In genomic region chr2:177629357-177630000, GRCh38 we compare ENCODE assay signal across 14 cellular contexts.
DNase-seq lines count a peak whose midpoint lies in the region; ATAC-seq and TF ChIP-seq lines count a peak whose summit lies in the region.
"Had no signal": no experiment of that assay in that cellular context is flagged by ENCODE, and none has a peak within 500 bp of the region (broad histone marks: within the 10 kb centered on the region; RNA-seq: fewer than 3 reads in every experiment).

No MANE protein-coding gene starts in this region.

- no peaks in the 10 kb centered on the region for H4K20me1 ChIP-seq in Loucy (ENCODE audit: insufficient read depth, low read length, poor library complexity, severe bottlenecking)

- H3K4me3 ChIP-seq in Loucy (ENCODE audit: low read length, poor library complexity, severe bottlenecking) (no peak overlapping the region), uterus (no peak overlapping the region)
- H3K4me3 ChIP-seq: tibial nerve had no signal

- peak overlapping the region; percentile 71 for H2AFZ ChIP-seq in Loucy (ENCODE audit: low read length)

- peak; percentile 83 for ATAC-seq in GM19438 (IDR thresholded peaks at IDR 0.05; ENCODE audit: low read depth, unreplicated experiment)
- ATAC-seq in HG02642 (IDR thresholded peaks at IDR 0.05; ENCODE audit: poor library complexity, unreplicated experiment), result peak; percentile 63

- no peak for TF ChIP-seq POLR2A in uterus (IDR thresholded peaks at IDR 0.05)

- H3K9ac ChIP-seq in Loucy (ENCODE audit: low read depth, low read length, poor library complexity, severe bottlenecking), result no peak overlapping the region

- H3F3A ChIP-seq in Loucy (ENCODE audit: low read depth), result no peaks in the 10 kb centered on the region

- H3K36me3 Mint-ChIP-seq in activated CD4-positive, alpha-beta memory T cell treated with anti-CD3 and anti-CD28 coated beads, Interleukin-2, amount 10 ng/mL, durations not matched to agents 7 days and 5 days (ENCODE audit: low read depth), result no peaks in the 10 kb centered on the region
- H3K36me3 Mint-ChIP-seq: activated naive CD8-positive, alpha-beta T cell treated with anti-CD3 and anti-CD28 coated beads, Interleukin-2, amount 10 ng/mL, durations not matched to agents 7 days and 5 days had no signal

- no peaks in the 10 kb centered on the region for H3K9me3 Mint-ChIP-seq in activated CD4-positive, alpha-beta memory T cell treated with anti-CD3 and anti-CD28 coated beads, Interleukin-2, amount 10 ng/mL, durations not matched to agents 7 days and 5 days
- H3K9me3 Mint-ChIP-seq: activated CD4-positive, alpha-beta T cell treated with anti-CD3 and anti-CD28 coated beads, Interleukin-2, amount 10 ng/mL, durations not matched to agents 7 days and 5 days; activated naive CD8-positive, alpha-beta T cell treated with anti-CD3 and anti-CD28 coated beads, Interleukin-2, amount 10 ng/mL, durations not matched to agents 7 days and 5 days; activated T-cell treated with anti-CD3 and anti-CD28 coated beads, Interleukin-2, amount 50 U/mL, for 24 hours had no signal

- CTCF ChIA-PET in activated CD4-positive, alpha-beta memory T cell treated with anti-CD3 and anti-CD28 coated beads, Interleukin-2, amount 10 ng/mL, durations not matched to agents 7 days and 5 days (lab: Charles Lee), result interaction anchor here (1.6 kb wide), 1 partner anchor 94 kb away, joined by 3 read pairs; no protein-coding TSS in a partner anchor

- H3K4me3 Mint-ChIP-seq in activated CD4-positive, alpha-beta memory T cell treated with anti-CD3 and anti-CD28 coated beads, Interleukin-2, amount 10 ng/mL, durations not matched to agents 7 days and 5 days, result no peak overlapping the region
- H3K4me3 Mint-ChIP-seq: activated CD4-positive, alpha-beta T cell treated with anti-CD3 and anti-CD28 coated beads, Interleukin-2, amount 10 ng/mL, durations not matched to agents 7 days and 5 days; activated naive CD8-positive, alpha-beta T cell treated with anti-CD3 and anti-CD28 coated beads, Interleukin-2, amount 10 ng/mL, durations not matched to agents 7 days and 5 days; activated T-cell treated with anti-CD3 and anti-CD28 coated beads, Interleukin-2, amount 50 U/mL, for 24 hours had no signal

- H3K4me2 ChIP-seq in Loucy (ENCODE audit: low read depth, low read length, poor library complexity, severe bottlenecking), result no peak overlapping the region

- DNase-seq in SKM-1 (lab: John Stamatoyannopoulos, UW; ENCODE audit: unreplicated experiment), result no peak
- no peak for DNase-seq in activated CD4-positive, alpha-beta memory T cell treated with anti-CD3 and anti-CD28 coated beads, Interleukin-2, amount 10 ng/mL, durations not matched to agents 7 days and 5 days
- no peak for DNase-seq in uterus
- DNase-seq in iPS-NIHi7 (ENCODE audit: extremely low spot score), result no peak
- DNase-seq: activated CD4-positive, alpha-beta T cell treated with anti-CD3 and anti-CD28 coated beads, Interleukin-2, amount 10 ng/mL, durations not matched to agents 7 days and 5 days; activated naive CD8-positive, alpha-beta T cell treated with anti-CD3 and anti-CD28 coated beads, Interleukin-2, amount 10 ng/mL, durations not matched to agents 7 days and 5 days; activated T-cell treated with anti-CD3 and anti-CD28 coated beads, Interleukin-2, amount 50 U/mL, for 24 hours; effector CD8-positive, alpha-beta T cell; stimulated activated CD4-positive, alpha-beta T cell treated with anti-CD3 and anti-CD28 coated beads, Interleukin-4, amount 100 ng/mL, for 1 hour had no signal

- no peaks in the 10 kb centered on the region for H3K27me3 ChIP-seq in Loucy (ENCODE audit: insufficient read depth, low read length, poor library complexity, severe bottlenecking)
- H3K27me3 ChIP-seq in uterus, result no peaks in the 10 kb centered on the region

- peaks cover 5% of the 10 kb centered on the region for H3K27me3 Mint-ChIP-seq in activated CD4-positive, alpha-beta memory T cell treated with anti-CD3 and anti-CD28 coated beads, Interleukin-2, amount 10 ng/mL, durations not matched to agents 7 days and 5 days

- no peaks in the 10 kb centered on the region for H3K9me3 ChIP-seq in Loucy (ENCODE audit: insufficient read depth, low read depth, low read length)
- H3K9me3 ChIP-seq in uterus, result no peaks in the 10 kb centered on the region
- H3K9me3 ChIP-seq: tibial nerve had no signal

- H3K79me2 ChIP-seq in Loucy (ENCODE audit: insufficient read depth, low read length), result no peaks in the 10 kb centered on the region

- no peaks in the 10 kb centered on the region for H3K9me2 ChIP-seq in Loucy (replicated peaks; ENCODE audit: low read depth, low read length)

- H3K27ac ChIP-seq in temporal lobe (ENCODE audit: low read depth, low read length), result peak overlapping the region; percentile 27
- no peak overlapping the region for H3K27ac ChIP-seq in uterus
- H3K27ac ChIP-seq: tibial nerve had no signal

- H3K4me1 ChIP-seq in Loucy (ENCODE audit: insufficient read depth, low read length, poor library complexity, severe bottlenecking) (peaks cover 45% of the 10 kb centered on the region), uterus (no peaks in the 10 kb centered on the region)

- no peaks in the 10 kb centered on the region for H3K4me1 Mint-ChIP-seq in activated CD4-positive, alpha-beta memory T cell treated with anti-CD3 and anti-CD28 coated beads, Interleukin-2, amount 10 ng/mL, durations not matched to agents 7 days and 5 days

- no peaks in the 10 kb centered on the region for H3K36me3 ChIP-seq in Loucy (ENCODE audit: insufficient read depth, low read length)
- no peaks in the 10 kb centered on the region for H3K36me3 ChIP-seq in uterus
- H3K36me3 ChIP-seq: tibial nerve had no signal

- H3K27ac Mint-ChIP-seq in activated CD4-positive, alpha-beta memory T cell treated with anti-CD3 and anti-CD28 coated beads, Interleukin-2, amount 10 ng/mL, durations not matched to agents 7 days and 5 days, result no peak overlapping the region
- H3K27ac Mint-ChIP-seq: activated CD4-positive, alpha-beta T cell treated with anti-CD3 and anti-CD28 coated beads, Interleukin-2, amount 10 ng/mL, durations not matched to agents 7 days and 5 days; activated naive CD8-positive, alpha-beta T cell treated with anti-CD3 and anti-CD28 coated beads, Interleukin-2, amount 10 ng/mL, durations not matched to agents 7 days and 5 days; activated T-cell treated with anti-CD3 and anti-CD28 coated beads, Interleukin-2, amount 50 U/mL, for 24 hours had no signal

- POLR2A ChIA-PET in activated CD4-positive, alpha-beta memory T cell treated with anti-CD3 and anti-CD28 coated beads, Interleukin-2, amount 10 ng/mL, durations not matched to agents 7 days and 5 days (lab: Charles Lee), result no interaction called here

- intact Hi-C loops in uterus (cut with DNase I; ENCODE audit: low total_unique reads), result no loop called here

- TF ChIP-seq CTCF in Loucy (conservative IDR thresholded peaks at IDR 0.05; ENCODE audit: low read length) (no peak), uterus (IDR thresholded peaks at IDR 0.05) (no peak)
